In genomic region chr9:130023147-130023787, GRCh38 we compare ENCODE assay signal across 9 cellular contexts. TPM values are rescaled to one million over a fixed set of nuclear protein-coding genes. Genes with fewer than 3 reads are reported as not detected.
DNase-seq lines count a peak whose midpoint lies in the region; ATAC-seq and TF ChIP-seq lines count a peak whose summit lies in the region.
"Had no signal": no experiment of that assay in that cellular context is flagged by ENCODE, and none has a peak within 500 bp of the region (broad histone marks: within the 10 kb centered on the region; RNA-seq: fewer than 3 reads in every experiment).

No MANE protein-coding gene starts in this region.

- H3K9ac ChIP-seq in trophoblast cell (ENCODE audit: low read length), result no peak overlapping the region

- ATAC-seq in GM18502 (IDR thresholded peaks at IDR 0.05; ENCODE audit: poor library complexity, unreplicated experiment) (peak; percentile 43), GM19351 (IDR thresholded peaks at IDR 0.05; ENCODE audit: unreplicated experiment) (no peak)

- no peaks in the 10 kb centered on the region for H3K79me1 ChIP-seq in trophoblast cell (ENCODE audit: low read length)

- H3K27ac Mint-ChIP-seq in activated T-helper 1 cell treated with anti-CD3 and anti-CD28 coated beads, Interleukin-12 subunit alpha, Interleukin-12 subunit beta, Interleukin-2, Interleukin-4 antibody, amounts not matched to agents 30 ng/mL and 10 ng/mL and 1 ng/mL, durations not matched to agents 14 hours and 24 hours and 36 hours, result peak overlapping the region; percentile 95

- no peaks in the 10 kb centered on the region for H3K79me2 ChIP-seq in trophoblast cell (ENCODE audit: control insufficient read depth, insufficient read depth, low read length, poor library complexity)

- H3K9me3 Mint-ChIP-seq in activated T-helper 1 cell treated with anti-CD3 and anti-CD28 coated beads, Interleukin-12 subunit alpha, Interleukin-12 subunit beta, Interleukin-2, Interleukin-4 antibody, amounts not matched to agents 30 ng/mL and 10 ng/mL and 1 ng/mL, durations not matched to agents 14 hours and 24 hours and 36 hours, result peaks cover 6% of the 10 kb centered on the region

- no peak overlapping the region for H3K14ac ChIP-seq in trophoblast cell (ENCODE audit: low read length)

- no peaks in the 10 kb centered on the region for H3K36me3 ChIP-seq in HEK293 (ENCODE audit: control insufficient read depth in 2 of 2, insufficient read depth in 1 of 2, low read length in 2 of 2)
- peaks cover 0 to 3% of the 10 kb centered on the region in 2 experiments for H3K36me3 ChIP-seq in trophoblast cell (ENCODE audit: control insufficient read depth in 1 of 2, insufficient read depth in 2 of 2, low read length in 2 of 2)

- no peak overlapping the region for H2BK12ac ChIP-seq in trophoblast cell (ENCODE audit: low read length)

- H4K12ac ChIP-seq in trophoblast cell (ENCODE audit: low read depth, low read length), result no peak overlapping the region

- H3K4me3 ChIP-seq in HEK293 (ENCODE audit: low read depth, low read length) (no peak overlapping the region), trophoblast cell (ENCODE audit: low read depth, low read length) (no peak overlapping the region)

- no peak overlapping the region for H2AFZ ChIP-seq in trophoblast cell (ENCODE audit: insufficient read depth, low read length, poor library complexity)

- POLR2A ChIA-PET in HEK293 (lab: Yijun Ruan, JAX), result interaction anchor here (0.6 to 1.8 kb wide), 2 partner anchors 19 to 21 kb away, joined by 3 read pairs; no protein-coding TSS in a partner anchor

- H3K36me3 Mint-ChIP-seq in activated T-helper 1 cell treated with anti-CD3 and anti-CD28 coated beads, Interleukin-12 subunit alpha, Interleukin-12 subunit beta, Interleukin-2, Interleukin-4 antibody, amounts not matched to agents 30 ng/mL and 10 ng/mL and 1 ng/mL, durations not matched to agents 14 hours and 24 hours and 36 hours (ENCODE audit: low read depth), result peaks cover 27% of the 10 kb centered on the region

- WGBS in trophoblast cell (ENCODE audit: extremely low coverage, insufficient coverage, insufficient read length), result no CpG with 5 or more reads among the region's 7 CpGs

- intact Hi-C loops in activated T-helper 1 cell treated with anti-CD3 and anti-CD28 coated beads, Interleukin-12 subunit alpha, Interleukin-12 subunit beta, Interleukin-2, Interleukin-4 antibody, amounts not matched to agents 30 ng/mL and 10 ng/mL and 1 ng/mL, durations not matched to agents 14 hours and 24 hours and 36 hours (cut with micrococcal nuclease), result loop anchor here (1.0 kb wide), 1 partner anchor 11 kb away; no protein-coding TSS in a partner anchor

- peak overlapping the region; percentile 71 for H3K18ac ChIP-seq in trophoblast cell (ENCODE audit: low read length)

- H3K4me3 Mint-ChIP-seq in activated T-helper 1 cell treated with anti-CD3 and anti-CD28 coated beads, Interleukin-12 subunit alpha, Interleukin-12 subunit beta, Interleukin-2, Interleukin-4 antibody, amounts not matched to agents 30 ng/mL and 10 ng/mL and 1 ng/mL, durations not matched to agents 14 hours and 24 hours and 36 hours, result peak overlapping the region; percentile 36

- H4K8ac ChIP-seq in trophoblast cell (ENCODE audit: low read depth, low read length), result peak overlapping the region; percentile 42

- no peak overlapping the region for H3K23ac ChIP-seq in trophoblast cell (ENCODE audit: low read length)

- H2BK5ac ChIP-seq in trophoblast cell (ENCODE audit: low read depth, low read length, poor library complexity), result no peak overlapping the region

- H3K27me3 Mint-ChIP-seq in activated T-helper 1 cell treated with anti-CD3 and anti-CD28 coated beads, Interleukin-12 subunit alpha, Interleukin-12 subunit beta, Interleukin-2, Interleukin-4 antibody, amounts not matched to agents 30 ng/mL and 10 ng/mL and 1 ng/mL, durations not matched to agents 14 hours and 24 hours and 36 hours (ENCODE audit: insufficient read depth), result no peaks in the 10 kb centered on the region

- TF ChIP-seq CTCF in HEK293 (tag by site-specific recombination; IDR thresholded peaks at IDR 0.05), result no peak

- H3K4me1 ChIP-seq in HEK293 (ENCODE audit: control insufficient read depth, insufficient read depth, low read length) (no peaks in the 10 kb centered on the region; the same call in 1 of the 2 replicates), trophoblast cell (ENCODE audit: control insufficient read depth in 1 of 2, insufficient read depth in 2 of 2, low read length in 2 of 2) (peaks cover 2 to 7% of the 10 kb centered on the region in 2 experiments)

- peaks cover 86% of the 10 kb centered on the region for H3K4me1 Mint-ChIP-seq in activated T-helper 1 cell treated with anti-CD3 and anti-CD28 coated beads, Interleukin-12 subunit alpha, Interleukin-12 subunit beta, Interleukin-2, Interleukin-4 antibody, amounts not matched to agents 30 ng/mL and 10 ng/mL and 1 ng/mL, durations not matched to agents 14 hours and 24 hours and 36 hours (ENCODE audit: low read depth)

- no peak overlapping the region for H3K27ac ChIP-seq in HEK293 (ENCODE audit: extremely low read depth, low read depth, low read length)
- H3K27ac ChIP-seq in trophoblast cell (ENCODE audit: low read depth, low read length), result no peak overlapping the region

- no peak overlapping the region for H3K4ac ChIP-seq in trophoblast cell (ENCODE audit: low read depth, low read length)

- H4K91ac ChIP-seq in trophoblast cell (ENCODE audit: low read depth, low read length), result peak overlapping the region; percentile 37

- H3K4me2 ChIP-seq in trophoblast cell (ENCODE audit: low read length), result no peak overlapping the region

- no peak overlapping the region for H2BK120ac ChIP-seq in trophoblast cell (ENCODE audit: insufficient read depth, low read length, poor library complexity)

- peak overlapping the region; percentile 83 for H2AK5ac ChIP-seq in trophoblast cell (ENCODE audit: low read length)

- CTCF ChIA-PET in HEK293 (lab: Yijun Ruan, JAX), result interaction anchor here (0.9 to 1.1 kb wide), 2 partner anchors 12 to 17 kb away, joined by 3 to 6 read pairs; no protein-coding TSS in a partner anchor

- H3K27me3 ChIP-seq in trophoblast cell (ENCODE audit: insufficient read depth, low read length), result no peaks in the 10 kb centered on the region

- no peaks in the 10 kb centered on the region for H3K9me3 ChIP-seq in HEK293 (ENCODE audit: control insufficient read depth, insufficient read depth, low read depth, low read length)
- peaks cover 1% of the 10 kb centered on the region for H3K9me3 ChIP-seq in trophoblast cell (ENCODE audit: insufficient read depth, low read depth, low read length)

- DNase-seq in activated T-helper 1 cell treated with anti-CD3 and anti-CD28 coated beads, Interleukin-12 subunit alpha, Interleukin-12 subunit beta, Interleukin-2, Interleukin-4 antibody, amounts not matched to agents 30 ng/mL and 10 ng/mL and 1 ng/mL, durations not matched to agents 14 hours and 24 hours and 36 hours (ENCODE audit: low spot score), result no peak
- DNase-seq in trophoblast cell (peak; percentile 60 to 85), NK-92 (lab: John Stamatoyannopoulos, UW; ENCODE audit: unreplicated experiment) (no peak), pons (ENCODE audit: low spot score) (no peak), ecto neural progenitor cell (ENCODE audit: low spot score) (no peak)
- DNase-seq: SHP77 had no signal

TF ChIP-seq in HEK293, 187 proteins besides CTCF, POLR2A, EP300 and RAD21:
- TF ChIP-seq ZNF112 (tag by site-specific recombination; IDR thresholded peaks at IDR 0.05), result no peak
- TF ChIP-seq, protein P1, sequence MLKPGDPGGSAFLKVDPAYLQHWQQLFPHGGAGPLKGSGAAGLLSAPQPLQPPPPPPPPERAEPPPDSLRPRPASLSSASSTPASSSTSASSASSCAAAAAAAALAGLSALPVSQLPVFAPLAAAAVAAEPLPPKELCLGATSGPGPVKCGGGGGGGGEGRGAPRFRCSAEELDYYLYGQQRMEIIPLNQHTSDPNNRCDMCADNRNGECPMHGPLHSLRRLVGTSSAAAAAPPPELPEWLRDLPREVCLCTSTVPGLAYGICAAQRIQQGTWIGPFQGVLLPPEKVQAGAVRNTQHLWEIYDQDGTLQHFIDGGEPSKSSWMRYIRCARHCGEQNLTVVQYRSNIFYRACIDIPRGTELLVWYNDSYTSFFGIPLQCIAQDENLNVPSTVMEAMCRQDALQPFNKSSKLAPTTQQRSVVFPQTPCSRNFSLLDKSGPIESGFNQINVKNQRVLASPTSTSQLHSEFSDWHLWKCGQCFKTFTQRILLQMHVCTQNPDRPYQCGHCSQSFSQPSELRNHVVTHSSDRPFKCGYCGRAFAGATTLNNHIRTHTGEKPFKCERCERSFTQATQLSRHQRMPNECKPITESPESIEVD (tag by site-specific recombination; IDR thresholded peaks at IDR 0.05), result peak; percentile 45; the same call in 1 of the 2 replicates
- TF ChIP-seq ZSCAN16 (tag by site-specific recombination; IDR thresholded peaks at IDR 0.05), result peak; percentile 81; the same call in 1 of the 2 replicates
- TF ChIP-seq GLIS1 (tag by site-specific recombination; IDR thresholded peaks at IDR 0.05), result peak; percentile 38; the same call in 1 of the 2 replicates
- no peak for TF ChIP-seq ZNF488 (tag by site-specific recombination; IDR thresholded peaks at IDR 0.05)

RNA-seq across cellular contexts. Expression of gene FNBP1, which starts 19.7 kb away (rescaled TPM):
- 195 and 202 TPM in 2 replicates for total RNA-seq in activated T-helper 1 cell treated with anti-CD3 and anti-CD28 coated beads, Interleukin-12 subunit alpha, Interleukin-12 subunit beta, Interleukin-2, Interleukin-4 antibody, amounts not matched to agents 30 ng/mL and 10 ng/mL and 1 ng/mL, durations not matched to agents 14 hours and 24 hours and 36 hours
- polyA plus RNA-seq in trophoblast cell (2013), result 42.7 and 44.8 TPM in 2 replicates

RNA-seq across cellular contexts. Expression of gene GPR107, which starts 30.4 kb away (rescaled TPM):
- 23.1 and 24.9 TPM in 2 replicates for total RNA-seq in activated T-helper 1 cell treated with anti-CD3 and anti-CD28 coated beads, Interleukin-12 subunit alpha, Interleukin-12 subunit beta, Interleukin-2, Interleukin-4 antibody, amounts not matched to agents 30 ng/mL and 10 ng/mL and 1 ng/mL, durations not matched to agents 14 hours and 24 hours and 36 hours
- 32.0 and 32.1 TPM in 2 replicates for polyA plus RNA-seq in trophoblast cell (2013)

Comparison
In these comparisons a context has a peak if more than half of its experiments do, and no peak if none do; other contexts are left out.
1. DNase-seq: peak in trophoblast cell (2 of 2); none in activated T-helper 1 cell treated with anti-CD3 and anti-CD28 coated beads, Interleukin-12 subunit alpha, Interleukin-12 subunit beta, Interleukin-2, Interleukin-4 antibody, amounts not matched to agents 30 ng/mL and 10 ng/mL and 1 ng/mL, durations not matched to agents 14 hours and 24 hours and 36 hours (single experiment), NK-92 (single experiment), pons (single experiment) and ecto neural progenitor cell (single experiment).